8 cellular contexts compared by ENCODE assay signal in the genomic region with DNA sequence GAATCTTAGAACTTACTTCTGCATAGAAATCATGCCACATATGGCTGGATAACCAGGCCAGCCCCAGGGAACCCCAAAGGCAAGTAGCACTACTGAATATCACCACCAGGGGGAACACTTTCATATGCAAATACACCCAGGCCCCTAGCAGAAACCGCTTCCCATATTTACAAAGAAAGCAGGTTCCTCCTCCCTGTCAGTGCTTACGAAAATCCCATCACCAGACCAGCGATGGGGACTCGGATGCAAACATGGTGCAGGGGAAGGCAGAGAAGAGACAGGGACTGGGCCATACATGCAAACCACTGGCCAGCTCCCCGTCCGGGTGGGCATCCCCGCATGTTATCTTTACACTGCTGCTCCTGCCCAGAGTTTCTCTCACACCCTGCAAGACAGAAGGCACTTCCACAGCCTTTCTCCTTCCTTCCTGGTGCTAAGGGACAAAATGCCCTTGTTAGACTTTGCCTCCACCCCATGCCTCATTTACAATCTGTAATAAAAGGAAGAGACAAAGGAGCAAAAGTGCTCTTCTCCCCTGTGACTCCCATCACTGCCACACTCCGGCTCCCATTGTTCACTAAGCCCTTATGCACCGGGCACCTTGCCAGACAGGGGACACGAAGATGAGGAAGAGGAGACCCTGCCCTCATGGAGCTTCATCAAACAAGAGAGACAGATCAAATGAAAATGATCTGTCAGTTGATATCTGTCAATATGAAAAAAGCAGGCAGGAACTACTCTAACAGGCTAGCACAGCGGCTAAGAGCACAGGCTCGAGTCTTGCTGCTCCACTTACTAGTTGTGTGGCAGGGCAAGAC.
A peak's percentile ranks its signal among the peaks of the same experiment; 100 is the strongest.
DNase-seq lines count a peak whose midpoint lies in the region; ATAC-seq and TF ChIP-seq lines count a peak whose summit lies in the region.

No MANE protein-coding gene starts in this region.

- ATAC-seq in Right ventricle myocardium inferior: peak; percentile 75
- ATAC-seq in HG02763 (IDR thresholded peaks at IDR 0.05; ENCODE audit: unreplicated experiment): peak; percentile 85
- peak; percentile 66 to 77 (median 74) for ATAC-seq in T-cell (replicated peaks in 1 of 4)
- peak; percentile 78 to 89 for ATAC-seq in gastrocnemius medialis

- H3K9me3 Mint-ChIP-seq in T-cell: no peaks in the 10 kb centered on the region

- H3K4me3 Mint-ChIP-seq in T-cell: no peak overlapping the region

- H3K27ac Mint-ChIP-seq in T-cell: no peak overlapping the region

- H3K4me1 Mint-ChIP-seq in T-cell: peaks cover 3 to 8% (median 4%) of the 10 kb centered on the region in 3 donors

- H3K36me3 ChIP-seq in ascending aorta (peaks cover 24 to 32% of the 10 kb centered on the region in 2 donors), gastrocnemius medialis (peaks cover 0 to 31% of the 10 kb centered on the region in 2 donors)

- peaks cover 7 to 8% of the 10 kb centered on the region in 2 donors for H3K27me3 Mint-ChIP-seq in T-cell

- TF ChIP-seq CTCF in ascending aorta (IDR thresholded peaks at IDR 0.05) (peak; percentile 80 to 87 (median 84)), gastrocnemius medialis (IDR thresholded peaks at IDR 0.05 in 4 of 5, conservative IDR thresholded peaks at IDR 0.05 in 1 of 5) (peak; percentile 74 to 91 (median 86))

- intact Hi-C loops in Right ventricle myocardium inferior (cut with DNase I): loop anchor here (2.0 to 5.0 kb wide), 2 partner anchors 45 to 68 kb away; no protein-coding TSS in a partner anchor
- intact Hi-C loops in cardiac septum (cut with DNase I): loop anchor here (1.0 kb wide), 1 partner anchor 59 kb away; no protein-coding TSS in a partner anchor
- intact Hi-C loops in ascending aorta (cut with DNase I): loop anchor here (1.0 to 2.0 kb wide), 2 partner anchors 62 to 71 kb away; partner anchors contain the start of genes PTPN21 and ZC3H14
- intact Hi-C loops in gastrocnemius medialis (cut with DNase I; ENCODE audit: low total_unique reads): loop anchor here (2.0 kb wide), 1 partner anchor 62 kb away; the partner anchor contains the start of gene PTPN21

- H3K4me3 ChIP-seq in ascending aorta (no peak overlapping the region), gastrocnemius medialis (no peak overlapping the region)

- no peaks in the 10 kb centered on the region for H3K36me3 Mint-ChIP-seq in T-cell

- TF ChIP-seq POLR2A in gastrocnemius medialis (IDR thresholded peaks at IDR 0.05): no peak

- DNase-seq in Right ventricle myocardium inferior (ENCODE audit: missing footprints) (peak; percentile 68), cardiac septum (ENCODE audit: low spot score) (no peak), NCI-H128 (lab: John Stamatoyannopoulos, UW; ENCODE audit: unreplicated experiment) (peak; percentile 47), T-cell (peak in 33 of 34 experiments; percentile 4 to 65 (median 38)), ascending aorta (ENCODE audit: low spot score in 2 of 2) (peak in 1 of 2 donors; percentile 83), hepatic stellate cell (ENCODE audit: low spot score) (peak; percentile 78), gastrocnemius medialis (peak; percentile 37 to 40)

- H3K27me3 ChIP-seq in ascending aorta: no peaks in the 10 kb centered on the region
- no peaks in the 10 kb centered on the region for H3K27me3 ChIP-seq in gastrocnemius medialis

- POLR2A ChIA-PET in T-cell (lab: Charles Lee): interaction anchor here in 1 of 2 donors (0.6 kb wide), 1 partner anchor 65 kb away, joined by 4 read pairs; no protein-coding TSS in a partner anchor

- H3K9me3 ChIP-seq in ascending aorta (no peaks in the 10 kb centered on the region), gastrocnemius medialis (no peaks in the 10 kb centered on the region)

- no peak overlapping the region for H3K27ac ChIP-seq in ascending aorta
- H3K27ac ChIP-seq in gastrocnemius medialis: no peak overlapping the region

- in situ Hi-C loops in gastrocnemius medialis (cut with MboI; ENCODE audit: low sequenced_read_pairs in 4 of 4): loop anchor here in 2 of 4 donors (10.0 kb wide), 2 partner anchors 52 to 62 kb away; partner anchors contain the start of gene PTPN21 (in 1 of the 2)

- CTCF ChIA-PET in T-cell (lab: Charles Lee): interaction anchor here (1.0 to 1.2 kb wide), 2 partner anchors 12 to 175 kb away, joined by 3 to 4 read pairs; no protein-coding TSS in a partner anchor

- H3K4me1 ChIP-seq in ascending aorta (no peaks in the 10 kb centered on the region), gastrocnemius medialis (no peaks in the 10 kb centered on the region)
